In the genomic region with DNA sequence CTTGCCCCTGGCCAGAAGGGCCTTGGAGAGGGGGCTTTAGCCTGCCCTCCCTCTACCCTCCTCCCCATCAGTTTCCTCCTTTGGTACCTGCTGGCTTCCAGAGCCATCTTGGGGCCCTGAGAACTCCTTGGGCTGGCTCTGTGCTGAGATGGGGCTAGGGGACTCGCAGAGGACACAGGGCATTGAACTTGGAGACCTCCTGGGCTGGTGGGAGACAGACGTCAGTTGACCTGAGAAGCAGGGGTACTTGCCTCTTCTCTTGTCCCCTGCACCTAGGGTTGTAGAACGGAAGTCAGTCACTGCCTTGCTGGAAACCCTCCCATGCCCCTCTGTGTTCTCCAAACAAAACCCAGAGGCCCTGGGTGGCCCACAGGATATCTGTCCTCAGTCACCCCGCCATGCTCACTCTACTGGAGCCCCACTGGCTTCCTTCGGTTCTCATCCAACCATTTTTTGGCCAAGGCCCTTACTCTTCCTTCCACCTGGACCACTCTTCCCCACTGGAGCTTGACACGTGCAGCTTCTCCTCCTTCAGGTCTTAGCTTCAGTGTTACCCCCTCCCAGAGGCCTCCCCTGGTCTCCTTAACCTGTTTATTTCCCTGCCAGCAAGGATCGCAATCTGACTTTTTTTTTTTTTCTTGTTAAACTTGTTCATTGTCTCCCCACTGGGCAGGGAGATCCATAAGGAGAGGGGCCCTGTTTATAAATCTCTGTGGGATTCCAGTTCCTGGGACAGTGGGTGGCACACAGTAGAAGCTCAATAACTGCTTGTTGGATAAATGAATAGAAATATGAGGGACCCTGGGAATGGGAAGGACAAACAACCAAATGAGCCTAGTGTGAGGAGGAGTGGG, we compare ENCODE assay signal across 8 cellular contexts. TPM values are rescaled to one million over a fixed set of nuclear protein-coding genes. Genes with fewer than 3 reads are reported as not detected.
DNase-seq lines count a peak whose midpoint lies in the region; ATAC-seq and TF ChIP-seq lines count a peak whose summit lies in the region.

No MANE protein-coding gene starts in this region.

- H3K79me2 ChIP-seq in osteoblast (ENCODE audit: insufficient read depth, low read length), result peaks cover 56% of the 10 kb centered on the region

- H2AFZ ChIP-seq in osteoblast (ENCODE audit: low read length), result peak overlapping the region; percentile 88

- peaks cover 20% of the 10 kb centered on the region for H4K20me1 ChIP-seq in osteoblast (ENCODE audit: insufficient read depth, low read length)

- no peak for TF ChIP-seq CTCF in osteoblast (IDR thresholded peaks at IDR 0.05; ENCODE audit: extremely low read depth, low read depth, low read length)

- H3K27me3 ChIP-seq in endocrine pancreas (ENCODE audit: control insufficient read depth, insufficient read depth, low read length) (no peaks in the 10 kb centered on the region), osteoblast (ENCODE audit: insufficient read depth, low read length) (no peaks in the 10 kb centered on the region)

- peak overlapping the region; percentile 98 for H3K9ac ChIP-seq in SK-N-MC (ENCODE audit: insufficient read length)
- peak overlapping the region; percentile 97 for H3K9ac ChIP-seq in endocrine pancreas (ENCODE audit: control insufficient read depth, insufficient read depth, low read length)

- peak; percentile 6 for ATAC-seq in HG02678 (IDR thresholded peaks at IDR 0.05; ENCODE audit: unreplicated experiment)

- H3K27ac ChIP-seq in SK-N-MC (peak overlapping the region; percentile 27; the same call in 1 of the 2 replicates), osteoblast (ENCODE audit: low read depth, low read length) (peak overlapping the region; percentile 86)

- TF ChIP-seq POLR2A in GM18526 (IDR thresholded peaks at IDR 0.05; ENCODE audit: extremely low read depth, insufficient read length), result peak; percentile 38

- peak overlapping the region; percentile 95 for H3K4me2 ChIP-seq in osteoblast (ENCODE audit: insufficient read depth, low read length)

- H3K4me3 ChIP-seq in SK-N-MC, result peak overlapping the region; percentile 98
- H3K4me3 ChIP-seq in endocrine pancreas (ENCODE audit: control insufficient read depth, insufficient read depth, low read length), result peak overlapping the region; percentile 61
- peak overlapping the region; percentile 95 for H3K4me3 ChIP-seq in osteoblast (ENCODE audit: insufficient read depth, low read length)

- H3K4me1 ChIP-seq in endocrine pancreas (ENCODE audit: control insufficient read depth, insufficient read depth, low read length), result no peaks in the 10 kb centered on the region
- H3K4me1 ChIP-seq in osteoblast (ENCODE audit: insufficient read depth, low read length), result peaks cover 19% of the 10 kb centered on the region

- H3K36me3 ChIP-seq in SK-N-MC (ENCODE audit: insufficient read depth, low read length), result peaks cover 39% of the 10 kb centered on the region
- no peaks in the 10 kb centered on the region for H3K36me3 ChIP-seq in endocrine pancreas (ENCODE audit: control insufficient read depth, insufficient read depth, low read length)
- peaks cover 23% of the 10 kb centered on the region for H3K36me3 ChIP-seq in osteoblast (ENCODE audit: insufficient read depth, low read length)

- H3K9me3 ChIP-seq in SK-N-MC (ENCODE audit: low read depth, low read length), result no peaks in the 10 kb centered on the region
- no peaks in the 10 kb centered on the region for H3K9me3 ChIP-seq in endocrine pancreas (ENCODE audit: control insufficient read depth, low read length)
- no peaks in the 10 kb centered on the region for H3K9me3 ChIP-seq in osteoblast (ENCODE audit: low read depth, low read length)

- DNase-seq in SK-N-MC (ENCODE audit: low read depth, low spot score) (no peak), osteoblast (ENCODE audit: insufficient read length, low spot score, missing footprints) (peak; percentile 85), HPDE6-E6E7 (ENCODE audit: extremely low spot score) (no peak), A172 (ENCODE audit: low spot score) (no peak)
- no peak for DNase-seq in effector CD8-positive, alpha-beta T cell (lab: John Stamatoyannopoulos, UW)

RNA-seq across cellular contexts. Expression of a gene that starts 1.0 kb away (rescaled TPM):
- total RNA-seq in osteoblast, result 73.1 and 104 TPM in 2 replicates
- total RNA-seq in A172 (2014; rRNA removed; shearing (Covaris generic)), result 101 and 129 TPM in 2 replicates

RNA-seq across cellular contexts. Expression of a gene that starts 28.5 kb away (rescaled TPM):
- total RNA-seq in osteoblast, result 176 and 213 TPM in 2 replicates
- 23.2 and 25.6 TPM in 2 replicates for total RNA-seq in A172 (2014; rRNA removed; shearing (Covaris generic))

RNA-seq across cellular contexts. Expression of a gene that starts 53.3 kb away (rescaled TPM):
- total RNA-seq in osteoblast, result 57.5 and 64.8 TPM in 2 replicates
- total RNA-seq in A172 (2014; rRNA removed; shearing (Covaris generic)), result 29.6 and 29.7 TPM in 2 replicates
